16 cellular contexts compared by ENCODE assay signal in the genomic region with DNA sequence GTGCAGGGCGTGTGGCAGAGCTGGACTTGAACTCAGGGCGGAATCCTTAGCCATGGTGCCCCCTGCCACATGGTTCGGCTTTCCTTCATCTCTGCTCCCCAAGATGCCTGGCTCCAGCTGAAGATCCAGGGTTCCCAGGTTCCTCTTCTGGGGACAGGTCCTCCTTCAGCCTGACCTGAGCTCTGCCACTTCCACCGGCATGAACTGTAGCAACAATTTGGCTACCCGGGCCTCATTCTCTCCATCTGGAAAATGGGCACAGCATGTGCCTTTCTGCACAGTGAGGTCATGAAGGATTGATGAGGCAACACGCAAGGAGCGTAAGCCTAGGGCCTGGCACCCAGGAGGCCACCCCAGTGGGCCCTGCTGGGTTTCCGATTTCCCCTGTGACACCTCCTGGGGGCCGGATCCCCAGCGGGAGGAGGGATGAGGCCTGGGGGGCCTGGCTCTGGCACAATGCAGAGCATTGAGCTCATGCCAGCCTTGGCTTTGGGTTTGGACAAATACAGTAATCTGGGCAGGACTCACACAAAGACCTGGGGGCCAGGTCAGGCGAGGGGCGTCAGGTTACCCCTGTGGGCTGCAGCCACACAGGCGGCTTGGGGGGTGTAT.
DNase-seq lines count a peak whose midpoint lies in the region; ATAC-seq, FAIRE-seq and TF ChIP-seq lines count a peak whose summit lies in the region.
"Had no signal": no experiment of that assay in that cellular context is flagged by ENCODE, and none has a peak within 500 bp of the region (broad histone marks: within the 10 kb centered on the region; RNA-seq: fewer than 3 reads in every experiment).

No MANE protein-coding gene starts in this region.

- H3K4me3 ChIP-seq in HEK293 (ENCODE audit: low read depth, low read length) (no peak overlapping the region), RWPE2 (ENCODE audit: severe bottlenecking) (no peak overlapping the region), kidney (ENCODE audit: low read length in 2 of 2) (no peak overlapping the region), osteoblast (ENCODE audit: insufficient read depth, low read length) (no peak overlapping the region)
- H3K4me3 ChIP-seq: GM12878 had no signal

- TF ChIP-seq CTCF in HEK293 (tag by site-specific recombination; IDR thresholded peaks at IDR 0.05) (no peak), RWPE2 (IDR thresholded peaks at IDR 0.05; ENCODE audit: poor library complexity, severe bottlenecking) (no peak), kidney (IDR thresholded peaks at IDR 0.05; ENCODE audit: borderline replicate concordance, extremely low read depth, insufficient read depth) (no peak), osteoblast (IDR thresholded peaks at IDR 0.05; ENCODE audit: extremely low read depth, low read depth, low read length) (no peak)

- POLR2A ChIA-PET in HEK293 (lab: Yijun Ruan, JAX): no interaction called here

- no peaks in the 10 kb centered on the region for H4K20me1 ChIP-seq in osteoblast (ENCODE audit: insufficient read depth, low read length)

- intact Hi-C loops in kidney (cut with DNase I): no loop called here

- no peak overlapping the region for H3K27ac ChIP-seq in HEK293 (ENCODE audit: extremely low read depth, low read depth, low read length)
- no peak overlapping the region for H3K27ac ChIP-seq in RWPE2 (ENCODE audit: poor library complexity, severe bottlenecking)
- no peak overlapping the region for H3K27ac ChIP-seq in kidney (ENCODE audit: low read depth in 2 of 2, low read length in 2 of 2)
- no peak overlapping the region for H3K27ac ChIP-seq in osteoblast (ENCODE audit: low read depth, low read length)
- H3K27ac ChIP-seq: C4-2B, HL-60 had no signal

- no peaks in the 10 kb centered on the region for H3K79me2 ChIP-seq in osteoblast (ENCODE audit: insufficient read depth, low read length)

- CTCF ChIA-PET in HEK293 (lab: Yijun Ruan, JAX): no interaction called here

- peak; percentile 78 for DNase-seq in RWPE2 (ENCODE audit: low spot score)
- peak; percentile 65 for DNase-seq in kidney
- peak; percentile 17 for DNase-seq in osteoblast (ENCODE audit: insufficient read length, low spot score, missing footprints)
- DNase-seq in NCI-H1092 treated with DMSO at 0.1 percent for 48 hours (lab: John Stamatoyannopoulos, UW): no peak
- no peak for DNase-seq in NCI-H1105 treated with DMSO at 0.1 percent for 48 hours (lab: John Stamatoyannopoulos, UW)
- DNase-seq: BE2C; CD4-positive, alpha-beta memory T cell; DMS79; HCEC 1CT had no signal

- no peak for FAIRE-seq in kidney (lab: Jason Lieb, UNC)
- FAIRE-seq: A204.1, GM12878, GM18507 had no signal

- H3K27me3 ChIP-seq in RWPE2 (ENCODE audit: insufficient read depth, poor library complexity, severe bottlenecking): no peaks in the 10 kb centered on the region
- no peaks in the 10 kb centered on the region for H3K27me3 ChIP-seq in osteoblast (ENCODE audit: insufficient read depth, low read length)
- H3K27me3 ChIP-seq: BE2C had no signal

- H3K4me2 ChIP-seq in osteoblast (ENCODE audit: insufficient read depth, low read length): no peak overlapping the region

- ATAC-seq in RWPE2 (ENCODE audit: low read depth) (no peak), GM21786 (IDR thresholded peaks at IDR 0.05; ENCODE audit: unreplicated experiment) (no peak)
- ATAC-seq: GM12878 had no signal

- no peak overlapping the region for H2AFZ ChIP-seq in osteoblast (ENCODE audit: low read length)

- H3K4me1 ChIP-seq in HEK293 (ENCODE audit: control insufficient read depth, insufficient read depth, low read length) (no peaks in the 10 kb centered on the region), RWPE2 (ENCODE audit: insufficient read depth, poor library complexity, severe bottlenecking) (peaks cover 12% of the 10 kb centered on the region), kidney (ENCODE audit: control insufficient read depth in 1 of 2, insufficient read depth in 1 of 2, low read depth in 1 of 2, low read length in 2 of 2) (no peaks in the 10 kb centered on the region), osteoblast (ENCODE audit: insufficient read depth, low read length) (peaks cover 20% of the 10 kb centered on the region)

- H3K36me3 ChIP-seq in HEK293 (ENCODE audit: control insufficient read depth in 2 of 2, insufficient read depth in 1 of 2, low read length in 2 of 2): no peaks in the 10 kb centered on the region
- no peaks in the 10 kb centered on the region for H3K36me3 ChIP-seq in RWPE2 (ENCODE audit: low read depth)
- no peaks in the 10 kb centered on the region for H3K36me3 ChIP-seq in kidney (ENCODE audit: control insufficient read depth in 1 of 2, insufficient read depth in 2 of 2, low read length in 2 of 2)
- no peaks in the 10 kb centered on the region for H3K36me3 ChIP-seq in osteoblast (ENCODE audit: insufficient read depth, low read length)
- H3K36me3 ChIP-seq: BE2C had no signal

- H3K9me3 ChIP-seq in HEK293 (ENCODE audit: control insufficient read depth, insufficient read depth, low read depth, low read length) (no peaks in the 10 kb centered on the region), RWPE2 (ENCODE audit: severe bottlenecking) (no peaks in the 10 kb centered on the region), kidney (ENCODE audit: control insufficient read depth in 1 of 2, low read length in 2 of 2) (no peaks in the 10 kb centered on the region), osteoblast (ENCODE audit: low read depth, low read length) (no peaks in the 10 kb centered on the region)
- H3K9me3 ChIP-seq: BE2C had no signal

- no peak overlapping the region for H3K9ac ChIP-seq in kidney (ENCODE audit: low read length in 2 of 2)

TF ChIP-seq in HEK293, 187 proteins besides CTCF, POLR2A, EP300 and RAD21:
- TF ChIP-seq ZNF184 (tag by site-specific recombination; IDR thresholded peaks at IDR 0.05) (no peak), ZNF366 (tag by site-specific recombination; conservative IDR thresholded peaks at IDR 0.05) (no peak), ZNF274 (IDR thresholded peaks at IDR 0.05; ENCODE audit: low read length) (no peak), ZNF274 (tag by site-specific recombination; IDR thresholded peaks at IDR 0.05; ENCODE audit: borderline replicate concordance) (no peak), ZIC2 (tag by site-specific recombination; IDR thresholded peaks at IDR 0.05) (0 out of 2 replicates have a peak, but pooled peaks have one; percentile 15), GLIS1 (tag by site-specific recombination; IDR thresholded peaks at IDR 0.05) (peak; percentile 81)
- TF ChIP-seq, protein P1, sequence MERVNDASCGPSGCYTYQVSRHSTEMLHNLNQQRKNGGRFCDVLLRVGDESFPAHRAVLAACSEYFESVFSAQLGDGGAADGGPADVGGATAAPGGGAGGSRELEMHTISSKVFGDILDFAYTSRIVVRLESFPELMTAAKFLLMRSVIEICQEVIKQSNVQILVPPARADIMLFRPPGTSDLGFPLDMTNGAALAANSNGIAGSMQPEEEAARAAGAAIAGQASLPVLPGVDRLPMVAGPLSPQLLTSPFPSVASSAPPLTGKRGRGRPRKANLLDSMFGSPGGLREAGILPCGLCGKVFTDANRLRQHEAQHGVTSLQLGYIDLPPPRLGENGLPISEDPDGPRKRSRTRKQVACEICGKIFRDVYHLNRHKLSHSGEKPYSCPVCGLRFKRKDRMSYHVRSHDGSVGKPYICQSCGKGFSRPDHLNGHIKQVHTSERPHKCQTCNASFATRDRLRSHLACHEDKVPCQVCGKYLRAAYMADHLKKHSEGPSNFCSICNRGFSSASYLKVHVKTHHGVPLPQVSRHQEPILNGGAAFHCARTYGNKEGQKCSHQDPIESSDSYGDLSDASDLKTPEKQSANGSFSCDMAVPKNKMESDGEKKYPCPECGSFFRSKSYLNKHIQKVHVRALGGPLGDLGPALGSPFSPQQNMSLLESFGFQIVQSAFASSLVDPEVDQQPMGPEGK (tag by site-specific recombination; IDR thresholded peaks at IDR 0.05): no peak

Comparison
In these comparisons a context has a peak if more than half of its experiments do, and no peak if none do; other contexts are left out.
1. DNase-seq: peak in RWPE2 (single experiment), kidney (single experiment) and osteoblast (single experiment); none in NCI-H1092 treated with DMSO at 0.1 percent for 48 hours (single experiment) and NCI-H1105 treated with DMSO at 0.1 percent for 48 hours (single experiment).